ENCODE assay signal across 11 cellular contexts in the genomic region with DNA sequence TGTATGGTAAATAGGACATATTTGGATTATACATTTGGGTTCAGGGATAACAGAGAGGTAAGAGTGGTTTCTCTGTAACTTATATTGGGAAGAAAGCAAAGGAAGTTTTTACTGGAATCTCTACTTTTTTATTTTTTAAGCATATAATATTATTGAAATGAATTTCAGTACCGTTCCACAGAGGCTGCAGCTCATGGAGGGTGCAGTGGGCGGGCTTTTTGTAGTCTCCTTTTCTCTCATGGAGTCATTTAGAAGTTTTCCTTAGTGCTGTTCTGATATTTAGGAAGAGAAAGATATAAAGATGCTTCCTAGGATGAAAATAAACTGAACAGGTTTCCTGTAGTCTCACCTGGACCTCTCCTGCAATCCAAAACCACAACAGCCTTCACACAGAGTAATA.
DNase-seq lines count a peak whose midpoint lies in the region; ATAC-seq, FAIRE-seq and TF ChIP-seq lines count a peak whose summit lies in the region.
"Had no signal": no experiment of that assay in that cellular context is flagged by ENCODE, and none has a peak within 500 bp of the region (broad histone marks: within the 10 kb centered on the region; RNA-seq: fewer than 3 reads in every experiment).

No MANE protein-coding gene starts in this region.

- DNase-seq in HL-60 (ENCODE audit: low read depth in 1 of 2, low spot score in 1 of 2) (no peak), astrocyte (ENCODE audit: low read depth) (no peak), naive B cell (no peak), dermis blood vessel endothelial cell (no peak), HuH-7.5 (ENCODE audit: low spot score) (no peak), H7 (no peak)
- DNase-seq: NCI-H2171 treated with DMSO at 0.1 percent for 48 hours; stimulated activated CD4-positive, alpha-beta T cell treated with anti-CD3 and anti-CD28 coated beads, Interleukin-1b, Interleukin-23, amount 100 ng/mL, for 48 hours had no signal

- H3K27me3 Mint-ChIP-seq in astrocyte (ENCODE audit: low read depth, unreplicated experiment) (no peaks in the 10 kb centered on the region), naive B cell (no peaks in the 10 kb centered on the region)

- H3K4me1 ChIP-seq in BLaER1: peaks cover 5% of the 10 kb centered on the region; the same call in 1 of the 2 replicates
- H3K4me1 ChIP-seq in astrocyte (ENCODE audit: insufficient read depth, low read length): no peaks in the 10 kb centered on the region
- H3K4me1 ChIP-seq: adrenal gland had no signal

- no peak for TF ChIP-seq CTCF in HL-60 (IDR thresholded peaks at IDR 0.05; ENCODE audit: insufficient read depth, low read length)
- no peak for TF ChIP-seq CTCF in astrocyte (IDR thresholded peaks at IDR 0.05; ENCODE audit: insufficient read depth, low read depth, low read length)

- H4K20me1 ChIP-seq in BLaER1 (no peaks in the 10 kb centered on the region), astrocyte (ENCODE audit: insufficient read depth, low read length) (no peaks in the 10 kb centered on the region)

- H3K4me1 Mint-ChIP-seq in astrocyte (ENCODE audit: low read depth, unreplicated experiment) (peaks cover 7% of the 10 kb centered on the region), naive B cell (peaks cover 6 to 12% (median 9%) of the 10 kb centered on the region in 3 donors)

- FAIRE-seq in astrocyte (lab: Jason Lieb, UNC): no peak

- H3K4me3 ChIP-seq in BLaER1 (no peak overlapping the region), HL-60 (replicated peaks; ENCODE audit: insufficient read depth, low read length) (peak overlapping the region; percentile 34; the same call in 1 of the 2 replicates), astrocyte (ENCODE audit: insufficient read depth, low read depth, low read length) (no peak overlapping the region), H7 (ENCODE audit: insufficient read depth, low read depth, low read length) (no peak overlapping the region)

- H3K27ac ChIP-seq in BLaER1 (no peak overlapping the region), HL-60 (replicated peaks) (no peak overlapping the region), astrocyte (ENCODE audit: low read depth, low read length) (no peak overlapping the region)
- H3K27ac ChIP-seq: adrenal gland had no signal

- H3K36me3 Mint-ChIP-seq in astrocyte (ENCODE audit: low read depth, unreplicated experiment): no peaks in the 10 kb centered on the region
- no peaks in the 10 kb centered on the region for H3K36me3 Mint-ChIP-seq in naive B cell

- H2AFZ ChIP-seq in astrocyte (ENCODE audit: low read depth, low read length): no peak overlapping the region

- H3K4me3 Mint-ChIP-seq in astrocyte (ENCODE audit: unreplicated experiment) (no peak overlapping the region), naive B cell (peak overlapping the region; percentile 63 to 89 (median 81))

- H3K9me3 Mint-ChIP-seq in astrocyte (ENCODE audit: unreplicated experiment) (no peaks in the 10 kb centered on the region), naive B cell (no peaks in the 10 kb centered on the region)

- H3K79me2 ChIP-seq in astrocyte (ENCODE audit: insufficient read depth, low read length): no peaks in the 10 kb centered on the region

- H3K4me2 ChIP-seq in BLaER1 (peak overlapping the region; percentile 39), astrocyte (ENCODE audit: low read length) (peak overlapping the region; percentile 54)

- H3K9me3 ChIP-seq in BLaER1: no peaks in the 10 kb centered on the region
- no peaks in the 10 kb centered on the region for H3K9me3 ChIP-seq in astrocyte (ENCODE audit: insufficient read depth, low read depth, low read length)
- H3K9me3 ChIP-seq: adrenal gland had no signal

- peak overlapping the region; percentile 81 for H3K27ac Mint-ChIP-seq in astrocyte (ENCODE audit: unreplicated experiment)
- H3K27ac Mint-ChIP-seq in naive B cell: peak overlapping the region in 4 of 6 donors; percentile 36 to 75 (median 63)

- no peaks in the 10 kb centered on the region for H3K36me3 ChIP-seq in BLaER1
- no peaks in the 10 kb centered on the region for H3K36me3 ChIP-seq in astrocyte (ENCODE audit: insufficient read depth, low read length)
- H3K36me3 ChIP-seq in H7 (replicated peaks; ENCODE audit: control insufficient read depth, insufficient read depth, low read length): no peaks in the 10 kb centered on the region
- H3K36me3 ChIP-seq: adrenal gland had no signal

- no peak for ATAC-seq in naive B cell (ENCODE audit: low read depth in 2 of 2)
- no peak for ATAC-seq in HG02571 (IDR thresholded peaks at IDR 0.05; ENCODE audit: unreplicated experiment)

- H3K27me3 ChIP-seq in BLaER1 (no peaks in the 10 kb centered on the region), HL-60 (ENCODE audit: insufficient read depth, poor library complexity, severe bottlenecking) (no peaks in the 10 kb centered on the region), astrocyte (ENCODE audit: insufficient read depth, low read length) (no peaks in the 10 kb centered on the region), H7 (ENCODE audit: control insufficient read depth, insufficient read depth, low read length) (no peaks in the 10 kb centered on the region)
- H3K27me3 ChIP-seq: adrenal gland had no signal

- H3K9ac ChIP-seq in BLaER1: no peak overlapping the region
- no peak overlapping the region for H3K9ac ChIP-seq in astrocyte (ENCODE audit: low read length)
